ENCODE assay signal across 13 cellular contexts in the genomic region with DNA sequence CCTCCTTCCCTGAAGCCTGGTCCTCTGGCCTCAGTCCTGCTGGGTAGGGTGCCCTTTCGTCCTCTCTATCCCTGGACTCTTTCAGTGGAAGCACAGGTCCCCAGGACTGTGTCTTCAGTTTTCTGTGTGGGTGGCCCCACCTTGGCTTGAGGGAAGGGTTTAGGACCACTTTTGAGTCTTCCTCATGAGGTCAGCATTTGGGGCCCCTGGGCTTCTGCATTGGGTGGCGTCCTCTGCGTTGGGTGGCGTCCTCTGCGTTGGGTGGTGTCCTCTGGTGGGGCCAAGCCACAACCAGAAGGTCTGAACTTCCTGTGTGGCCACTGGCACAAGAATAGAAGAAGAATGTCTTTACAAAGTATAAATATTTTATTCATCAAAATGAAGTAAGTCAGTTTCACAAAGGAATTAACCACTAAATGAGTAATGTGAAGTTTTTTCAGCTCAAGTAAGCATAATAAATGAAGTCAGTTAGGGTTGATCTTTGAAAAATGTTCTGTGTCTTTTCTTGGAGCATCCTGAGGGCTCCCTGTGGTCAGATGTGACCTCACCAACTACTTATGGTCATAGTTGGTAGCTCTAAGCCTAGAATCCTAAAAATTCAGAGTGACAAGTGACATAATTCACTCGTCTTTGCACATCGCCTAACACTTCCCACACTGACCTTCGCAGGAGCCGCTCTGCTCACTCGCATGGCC. TPM values are rescaled to one million over a fixed set of nuclear protein-coding genes. Genes with fewer than 3 reads are reported as not detected.
DNase-seq lines count a peak whose midpoint lies in the region; ATAC-seq, FAIRE-seq and TF ChIP-seq lines count a peak whose summit lies in the region.
"Had no signal": no experiment of that assay in that cellular context is flagged by ENCODE, and none has a peak within 500 bp of the region (broad histone marks: within the 10 kb centered on the region; RNA-seq: fewer than 3 reads in every experiment).

No MANE protein-coding gene starts in this region.

- no peak overlapping the region for H3K4me3 Mint-ChIP-seq in astrocyte (ENCODE audit: unreplicated experiment)

- peaks cover 21% of the 10 kb centered on the region for H3K4me1 ChIP-seq in astrocyte (ENCODE audit: insufficient read depth, low read length)
- H3K4me1 ChIP-seq in tibial artery = peaks cover 0 to 65% (median 31%) of the 10 kb centered on the region in 4 donors
- H3K4me1 ChIP-seq: parathyroid adenoma had no signal

- H3K4me3 ChIP-seq in astrocyte (ENCODE audit: insufficient read depth, low read depth, low read length) (no peak overlapping the region), tibial artery (no peak overlapping the region)
- H3K4me3 ChIP-seq: K562, upper lobe of left lung had no signal

- H3K9me3 Mint-ChIP-seq in astrocyte (ENCODE audit: unreplicated experiment) = peaks cover 4% of the 10 kb centered on the region

- peak overlapping the region; percentile 65 for H3K9ac ChIP-seq in astrocyte (ENCODE audit: low read length)
- H3K9ac ChIP-seq: parathyroid adenoma had no signal

- peak; percentile 11 for DNase-seq in HCEC 1CT
- DNase-seq in astrocyte (ENCODE audit: low read depth) = peak; percentile 88
- peak; percentile 84 for DNase-seq in hepatic stellate cell (ENCODE audit: low spot score)
- DNase-seq in tibial artery = peak; percentile 28 to 73
- DNase-seq in UCSD-AML1 (lab: John Stamatoyannopoulos, UW; ENCODE audit: unreplicated experiment) = no peak
- DNase-seq: kidney had no signal

- FAIRE-seq in astrocyte (lab: Jason Lieb, UNC) = peak; percentile 77
- FAIRE-seq: K562, kidney had no signal

- H3K36me3 ChIP-seq in astrocyte (ENCODE audit: insufficient read depth, low read length) (no peaks in the 10 kb centered on the region), tibial artery (no peaks in the 10 kb centered on the region)
- H3K36me3 ChIP-seq: upper lobe of left lung had no signal

- H3K27ac Mint-ChIP-seq in astrocyte (ENCODE audit: unreplicated experiment) = no peak overlapping the region

- H3K27ac ChIP-seq in astrocyte (ENCODE audit: low read depth, low read length) (peak overlapping the region; percentile 85), tibial artery (peak overlapping the region; percentile 81 to 93)
- H3K27ac ChIP-seq: parathyroid adenoma had no signal

- peaks cover 11% of the 10 kb centered on the region for H3K36me3 Mint-ChIP-seq in astrocyte (ENCODE audit: low read depth, unreplicated experiment)

- peaks cover 11% of the 10 kb centered on the region for H3K4me1 Mint-ChIP-seq in astrocyte (ENCODE audit: low read depth, unreplicated experiment)

- no peak for ATAC-seq in GM21825 (IDR thresholded peaks at IDR 0.05; ENCODE audit: unreplicated experiment)
- no peak for ATAC-seq in GM18520 (IDR thresholded peaks at IDR 0.05; ENCODE audit: unreplicated experiment)

- H3K4me2 ChIP-seq in astrocyte (ENCODE audit: low read length) = peak overlapping the region; percentile 67

- H3K9me3 ChIP-seq in astrocyte (ENCODE audit: insufficient read depth, low read depth, low read length) (peaks cover 7% of the 10 kb centered on the region), tibial artery (peaks cover 0 to 6% (median 0%) of the 10 kb centered on the region in 3 donors)
- H3K9me3 ChIP-seq: upper lobe of left lung had no signal

- H3K79me2 ChIP-seq in astrocyte (ENCODE audit: insufficient read depth, low read length) = peaks cover 4% of the 10 kb centered on the region

- intact Hi-C loops in tibial artery (cut with DNase I; ENCODE audit: low total_unique reads) = no loop called here

- H4K20me1 ChIP-seq in astrocyte (ENCODE audit: insufficient read depth, low read length) = peaks cover 20% of the 10 kb centered on the region

- no peak for TF ChIP-seq CTCF in astrocyte (IDR thresholded peaks at IDR 0.05; ENCODE audit: insufficient read depth, low read depth, low read length)
- TF ChIP-seq CTCF in tibial artery (IDR thresholded peaks at IDR 0.05) = no peak

- H2AFZ ChIP-seq in astrocyte (ENCODE audit: low read depth, low read length) = no peak overlapping the region
- H2AFZ ChIP-seq: parathyroid adenoma had no signal

- no peaks in the 10 kb centered on the region for H3K27me3 ChIP-seq in astrocyte (ENCODE audit: insufficient read depth, low read length)
- no peaks in the 10 kb centered on the region for H3K27me3 ChIP-seq in tibial artery
- H3K27me3 ChIP-seq: upper lobe of left lung had no signal

- H3K27me3 Mint-ChIP-seq in astrocyte (ENCODE audit: low read depth, unreplicated experiment) = no peaks in the 10 kb centered on the region

RNA-seq across cellular contexts. Expression of a gene that starts 39.2 kb away (rescaled TPM):
- 0.38 and 0.52 TPM in 2 replicates for total RNA-seq in astrocyte
- total RNA-seq: epithelial cell of proximal tubule; K562; T-helper 2 cell treated with Interferon-gamma antibody and Interleukin-4, amounts not matched to agents 100 ng/mL and 5 ng/mL, for 36 hours had no signal
